In the genomic region with DNA sequence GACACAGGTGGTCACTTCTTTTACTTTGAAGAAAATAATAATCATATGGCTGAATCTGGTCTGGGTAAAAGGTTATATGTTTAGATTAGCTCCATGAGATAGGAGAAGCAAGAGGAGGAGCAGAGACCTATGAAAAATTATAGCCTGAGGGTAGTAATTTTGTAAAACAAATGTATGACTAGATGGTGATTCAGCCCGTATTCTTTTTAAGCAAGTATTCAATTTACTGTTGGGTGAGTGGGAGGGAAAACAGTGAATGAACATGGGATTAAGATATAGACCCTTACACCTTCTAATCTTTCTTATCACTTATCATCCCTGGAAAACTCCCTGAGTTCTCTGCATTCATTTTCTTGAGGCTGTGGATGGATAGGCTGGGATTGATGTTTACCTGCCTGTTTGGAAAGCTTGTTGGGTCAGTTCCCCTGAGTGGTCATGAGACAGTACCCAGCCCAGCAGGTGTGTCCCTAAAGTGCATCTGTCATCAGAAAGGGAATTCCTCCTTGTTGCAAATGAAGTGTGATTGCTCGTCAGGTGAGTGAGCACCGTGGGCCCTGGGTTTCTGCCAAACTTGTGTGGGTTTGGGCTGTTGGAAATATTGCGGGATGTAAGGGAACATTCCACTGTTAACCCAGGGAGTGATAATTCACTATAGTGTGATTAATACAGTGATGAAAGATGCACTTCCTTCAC, we compare ENCODE assay signal across 23 cellular contexts.
A peak's percentile ranks its signal among the peaks of the same experiment; 100 is the strongest.
DNase-seq lines count a peak whose midpoint lies in the region; ATAC-seq and TF ChIP-seq lines count a peak whose summit lies in the region.
"Had no signal": no experiment of that assay in that cellular context is flagged by ENCODE, and none has a peak within 500 bp of the region (broad histone marks: within the 10 kb centered on the region; RNA-seq: fewer than 3 reads in every experiment).

No MANE protein-coding gene starts in this region.

- H3K9me3 ChIP-seq in PC-9 (ENCODE audit: insufficient read depth, low read depth) (no peaks in the 10 kb centered on the region), esophagus muscularis mucosa (peaks cover 0 to 12% (median 3%) of the 10 kb centered on the region in 4 donors), upper lobe of left lung (peaks cover 0 to 5% (median 0%) of the 10 kb centered on the region in 4 donors)

- no peak overlapping the region for H2AFZ ChIP-seq in PC-9

- no peaks in the 10 kb centered on the region; the same call in 1 of the 2 replicates for H3K27me3 ChIP-seq in PC-9 (ENCODE audit: insufficient read depth, low read depth)
- H3K27me3 ChIP-seq in esophagus muscularis mucosa = no peaks in the 10 kb centered on the region
- no peaks in the 10 kb centered on the region for H3K27me3 ChIP-seq in upper lobe of left lung

- peak overlapping the region; percentile 3; the same call in 1 of the 2 replicates for H3K4me2 ChIP-seq in PC-9

- no peaks in the 10 kb centered on the region for H4K20me1 ChIP-seq in PC-9 (ENCODE audit: insufficient read depth)

- H3K36me3 ChIP-seq in PC-9 (ENCODE audit: low read depth) = no peaks in the 10 kb centered on the region
- H3K36me3 ChIP-seq in esophagus muscularis mucosa = no peaks in the 10 kb centered on the region
- H3K36me3 ChIP-seq in upper lobe of left lung = no peaks in the 10 kb centered on the region
- H3K36me3 ChIP-seq: left ventricle myocardium inferior had no signal

- CTCF ChIA-PET in PC-9 (lab: Charles Lee) = no interaction called here

- 80% methylated on average over 4 of the region's 4 CpGs for WGBS in esophagus muscularis mucosa
- WGBS in upper lobe of left lung, 2 donors = 53 to 70% methylated on average over 4 of the region's 4 CpGs

- H3K4me3 ChIP-seq in PC-9 (no peak overlapping the region), esophagus muscularis mucosa (no peak overlapping the region), upper lobe of left lung (no peak overlapping the region)
- H3K4me3 ChIP-seq: left ventricle myocardium inferior had no signal

- peaks cover 14% of the 10 kb centered on the region for H3F3A ChIP-seq in PC-9 (ENCODE audit: insufficient read depth, low read depth)

- TF ChIP-seq CTCF in PC-9 (conservative IDR thresholded peaks at IDR 0.05) (no peak), esophagus muscularis mucosa (IDR thresholded peaks at IDR 0.05) (no peak), upper lobe of left lung (IDR thresholded peaks at IDR 0.05) (no peak)

- TF ChIP-seq POLR2A in esophagus muscularis mucosa (IDR thresholded peaks at IDR 0.05; ENCODE audit: low read depth) = no peak
- no peak for TF ChIP-seq POLR2A in upper lobe of left lung (IDR thresholded peaks at IDR 0.05)

- no peak for TF ChIP-seq EP300 in esophagus muscularis mucosa (IDR thresholded peaks at IDR 0.05)
- no peak for TF ChIP-seq EP300 in upper lobe of left lung (IDR thresholded peaks at IDR 0.05)

- no peaks in the 10 kb centered on the region for H3K9me2 ChIP-seq in PC-9 (ENCODE audit: insufficient read depth)

- no peaks in the 10 kb centered on the region for H3K79me2 ChIP-seq in PC-9 (ENCODE audit: low read depth)

- peak; percentile 76 for DNase-seq in DMS53 (lab: John Stamatoyannopoulos, UW)
- DNase-seq in HPDE6-E6E7 (ENCODE audit: extremely low spot score) = peak; percentile 14
- peak in 1 of 2 experiments; percentile 53 for DNase-seq in PC-9
- peak; percentile 24 for DNase-seq in esophagus muscularis mucosa (ENCODE audit: extremely low spot score)
- DNase-seq in upper lobe of left lung = no peak
- DNase-seq in superior temporal gyrus (ENCODE audit: extremely low spot score) = no peak
- DNase-seq in midbrain (lab: John Stamatoyannopoulos, UW) = no peak
- DNase-seq in NCI-H2227 treated with DMSO at 0.1 percent for 48 hours (lab: John Stamatoyannopoulos, UW) = no peak
- DNase-seq: activated CD4-positive, alpha-beta T cell treated with anti-CD3 and anti-CD28 coated beads for 48 hours; activated CD8-positive, alpha-beta memory T cell treated with anti-CD3 and anti-CD28 coated beads for 24 hours; activated gamma-delta T cell; activated naive CD8-positive, alpha-beta T cell treated with anti-CD3 and anti-CD28 coated beads, Interleukin-2, amount 10 ng/mL, durations not matched to agents 7 days and 5 days; activated T-cell treated with anti-CD3 and anti-CD28 coated beads, Interleukin-2, amount 50 U/mL, for 1 hour; CD8-positive, alpha-beta T cell; central memory CD4-positive, alpha-beta T cell; DMS 273 treated with DMSO at 0.1 percent for 48 hours; endodermal cell; HCEC 1CT; left ventricle myocardium inferior; MV-4-11; naive thymus-derived CD4-positive, alpha-beta T cell; NCI-H2171; SHP77 had no signal

- intact Hi-C loops in PC-9 (cut with micrococcal nuclease; ENCODE audit: unreplicated experiment) (no loop called here), esophagus muscularis mucosa (cut with DNase I) (no loop called here)

- no peak overlapping the region for H3K27ac ChIP-seq in PC-9
- H3K27ac ChIP-seq in esophagus muscularis mucosa (replicated peaks in 1 of 4) = no peak overlapping the region
- no peak overlapping the region for H3K27ac ChIP-seq in upper lobe of left lung
- H3K27ac ChIP-seq: left ventricle myocardium inferior had no signal

- ATAC-seq in upper lobe of left lung (ENCODE audit: low FRiP score in 2 of 2) = no peak
- ATAC-seq: CD8-positive, alpha-beta T cell; naive thymus-derived CD4-positive, alpha-beta T cell had no signal

- BruUV-seq in PC-9 (replicated peaks; lab: Mats Ljungman, UMichigan) = no TSS peak

- H3K4me1 ChIP-seq in PC-9 (replicated peaks; ENCODE audit: insufficient read depth) = peaks cover 22% of the 10 kb centered on the region
- H3K4me1 ChIP-seq in esophagus muscularis mucosa = no peaks in the 10 kb centered on the region
- H3K4me1 ChIP-seq in upper lobe of left lung = no peaks in the 10 kb centered on the region
- H3K4me1 ChIP-seq: left ventricle myocardium inferior had no signal

- POLR2A ChIA-PET in PC-9 (lab: Charles Lee; ENCODE audit: unreplicated experiment) = interaction anchor here (0.6 kb wide), 1 partner anchor 538 kb away, joined by 3 read pairs; no protein-coding TSS in a partner anchor

Comparison
In these comparisons a context has a peak if more than half of its experiments do, and no peak if none do; other contexts are left out.
1. DNase-seq: peak in DMS53 (single experiment), HPDE6-E6E7 (single experiment) and esophagus muscularis mucosa (single experiment); none in upper lobe of left lung (0 of 2), superior temporal gyrus (single experiment), midbrain (single experiment) and NCI-H2227 treated with DMSO at 0.1 percent for 48 hours (single experiment).